8 cellular contexts compared by ENCODE assay signal in the genomic region with DNA sequence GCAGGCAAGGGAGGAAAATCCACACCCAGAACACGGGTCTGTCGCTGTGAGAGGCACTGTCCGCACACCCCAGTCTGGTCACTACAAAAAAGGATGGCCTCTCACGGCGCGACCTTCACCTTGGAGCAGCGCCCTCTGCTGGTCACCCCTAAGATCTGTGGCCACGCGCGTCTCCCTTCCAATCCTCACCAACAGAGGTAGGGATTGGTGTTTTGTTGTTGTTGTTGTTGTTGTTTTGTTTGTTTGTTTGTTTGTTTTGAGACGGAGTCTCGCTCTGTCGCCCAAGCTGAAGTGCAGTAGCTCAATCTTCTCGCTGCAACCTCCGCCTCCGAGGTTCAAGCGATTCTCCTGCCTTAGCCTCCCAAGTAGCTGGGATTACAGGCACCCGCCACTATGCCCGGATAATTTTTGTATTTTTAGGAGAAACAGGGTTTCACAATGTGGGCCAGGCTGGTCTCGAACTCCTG. TPM values are rescaled to one million over a fixed set of nuclear protein-coding genes. Genes with fewer than 3 reads are reported as not detected.
DNase-seq lines count a peak whose midpoint lies in the region; ATAC-seq and TF ChIP-seq lines count a peak whose summit lies in the region.

No MANE protein-coding gene starts in this region.

- POLR2A ChIA-PET in CD8-positive, alpha-beta T cell (lab: Charles Lee), result no interaction called here

- peak; percentile 77 for TF ChIP-seq CTCF in CD8-positive, alpha-beta T cell (IDR thresholded peaks at IDR 0.05)
- TF ChIP-seq CTCF in spleen (IDR thresholded peaks at IDR 0.05 in 8 of 11, conservative IDR thresholded peaks at IDR 0.05 in 3 of 11) (peak; percentile 48 to 79 (median 71)), ovary (IDR thresholded peaks at IDR 0.05) (peak in 1 of 3 donors; percentile 15)

- peak in 6 of 7 experiments; percentile 45 to 73 (median 56) for DNase-seq in CD8-positive, alpha-beta T cell
- DNase-seq in SHP77 treated with DMSO at 0.1 percent for 48 hours (lab: John Stamatoyannopoulos, UW) (peak; percentile 29), left cardiac atrium (peak; percentile 50), spleen (peak; percentile 87), ovary (no peak)
- DNase-seq in activated naive CD4-positive, alpha-beta T cell treated with Interleukin-2 at 50 U/mL for 16 hours, result peak; percentile 70

- peak overlapping the region; percentile 50 for H3K4me3 Mint-ChIP-seq in CD8-positive, alpha-beta T cell

- H3K9me3 Mint-ChIP-seq in CD8-positive, alpha-beta T cell, result no peaks in the 10 kb centered on the region

- H3K4me1 ChIP-seq in CD8-positive, alpha-beta T cell (ENCODE audit: insufficient read depth, low read length), result no peaks in the 10 kb centered on the region
- H3K4me1 ChIP-seq in spleen (peaks cover 0 to 6% (median 5%) of the 10 kb centered on the region in 6 donors), ovary (ENCODE audit: insufficient read depth) (no peaks in the 10 kb centered on the region)

- peaks cover 7% of the 10 kb centered on the region for H3K4me1 Mint-ChIP-seq in CD8-positive, alpha-beta T cell (ENCODE audit: low read depth)

- H3K27me3 ChIP-seq in CD8-positive, alpha-beta T cell (ENCODE audit: insufficient read depth, low read length), result no peaks in the 10 kb centered on the region
- H3K27me3 ChIP-seq in spleen (replicated peaks in 1 of 7), result no peaks in the 10 kb centered on the region
- no peaks in the 10 kb centered on the region for H3K27me3 ChIP-seq in ovary

- intact Hi-C loops in CD8-positive, alpha-beta T cell (cut with DNase I, micrococcal nuclease), result loop anchor here in 1 of 2 experiments (1.0 to 2.0 kb wide), 2 partner anchors 9 to 16 kb away; no protein-coding TSS in a partner anchor
- intact Hi-C loops in left cardiac atrium (cut with DNase I), result no loop called here
- intact Hi-C loops in spleen (cut with DNase I; ENCODE audit: low total_unique reads), result no loop called here
- intact Hi-C loops in ovary (cut with DNase I), result no loop called here

- CTCF ChIA-PET in CD8-positive, alpha-beta T cell (lab: Charles Lee), result interaction anchor here (0.6 to 2.4 kb wide), 13 partner anchors 8 to 1538 kb away, joined by 3 to 9 read pairs (median 4); no protein-coding TSS in a partner anchor

- H3K27ac ChIP-seq in CD8-positive, alpha-beta T cell (ENCODE audit: low read depth, low read length), result no peak overlapping the region
- H3K27ac ChIP-seq in spleen, result no peak overlapping the region
- H3K27ac ChIP-seq in ovary, result no peak overlapping the region

- no peak overlapping the region for H3K27ac Mint-ChIP-seq in CD8-positive, alpha-beta T cell

- no peaks in the 10 kb centered on the region for H3K27me3 Mint-ChIP-seq in CD8-positive, alpha-beta T cell (ENCODE audit: low read depth)

- peak overlapping the region; percentile 31 for H3K4me3 ChIP-seq in CD8-positive, alpha-beta T cell (ENCODE audit: low read depth, low read length)
- H3K4me3 ChIP-seq in spleen (peak overlapping the region in 2 of 8 donors; percentile 18 to 56), ovary (no peak overlapping the region)

- WGBS in spleen, 5 donors, result 39 to 44% (median 42%) methylated on average over 20 of the region's 20 CpGs
- 47 to 53% (median 49%) methylated on average over 20 of the region's 20 CpGs for WGBS in ovary, 3 donors

- ATAC-seq in CD8-positive, alpha-beta T cell, result peak; percentile 57
- peak; percentile 46 for ATAC-seq in HG02610 (IDR thresholded peaks at IDR 0.05; ENCODE audit: unreplicated experiment)
- ATAC-seq in left cardiac atrium, result peak in 1 of 2 donors; percentile 75
- ATAC-seq in HG03095 (IDR thresholded peaks at IDR 0.05; ENCODE audit: unreplicated experiment), result no peak

- no peaks in the 10 kb centered on the region for H3K36me3 Mint-ChIP-seq in CD8-positive, alpha-beta T cell

- no peak for TF ChIP-seq EP300 in ovary (IDR thresholded peaks at IDR 0.05)

- H3K9me3 ChIP-seq in CD8-positive, alpha-beta T cell (ENCODE audit: low read length), result no peaks in the 10 kb centered on the region
- H3K9me3 ChIP-seq in spleen (no peaks in the 10 kb centered on the region), ovary (no peaks in the 10 kb centered on the region)

- no peak for TF ChIP-seq POLR2A in spleen (IDR thresholded peaks at IDR 0.05)
- TF ChIP-seq POLR2A in ovary (IDR thresholded peaks at IDR 0.05), result no peak

- no peaks in the 10 kb centered on the region for H3K36me3 ChIP-seq in CD8-positive, alpha-beta T cell (ENCODE audit: insufficient read depth, low read length)
- H3K36me3 ChIP-seq in spleen (no peaks in the 10 kb centered on the region), ovary (no peaks in the 10 kb centered on the region)

RNA-seq across cellular contexts. Expression of gene C17orf58, which starts 15.0 kb away (rescaled TPM):
- total RNA-seq in CD8-positive, alpha-beta T cell, result under 1 TPM; 0.19 to 0.30 TPM
- total RNA-seq in left cardiac atrium (10 to 100 TPM in 1 of 2 donors, 1 to 10 TPM in 1; 8.2 to 14.2 TPM), spleen (1 to 10 TPM; 2.5 to 9.3 (median 6.5) TPM), ovary (10 to 100 TPM in 1 of 7 donors, 1 to 10 TPM in 6; 4.2 to 12.2 (median 6.5) TPM)
- polyA plus RNA-seq in spleen (1 to 10 TPM; 4.7 to 8.2 (median 6.7) TPM), ovary (10 to 100 TPM in 1 of 2 donors, 1 to 10 TPM in 1; 6.7 to 16.2 TPM)

RNA-seq across cellular contexts. Expression of gene KPNA2, which starts 24.3 kb away (rescaled TPM):
- 100 to 1,000 TPM; 111 to 121 TPM for total RNA-seq in CD8-positive, alpha-beta T cell
- total RNA-seq in left cardiac atrium, result 10 to 100 TPM; 21.8 to 40.2 TPM
- total RNA-seq in spleen, result 10 to 100 TPM; 22.1 to 49.2 (median 38.5) TPM
- polyA plus RNA-seq in spleen, result 10 to 100 TPM; 12.4 to 32.5 (median 31.4) TPM
- 10 to 100 TPM in 6 of 7 donors, 1 to 10 TPM in 1; 4.3 to 18.0 (median 12.1) TPM for total RNA-seq in ovary
- 10 to 100 TPM in 1 of 2 donors, 1 to 10 TPM in 1; 6.0 to 24.3 TPM for polyA plus RNA-seq in ovary

Comparison
In these comparisons a context has a peak if more than half of its experiments do, and no peak if none do; other contexts are left out.
1. DNase-seq: peak in CD8-positive, alpha-beta T cell (6 of 7), SHP77 treated with DMSO at 0.1 percent for 48 hours (single experiment), activated naive CD4-positive, alpha-beta T cell treated with Interleukin-2 at 50 U/mL for 16 hours (single experiment), left cardiac atrium (single experiment) and spleen (single experiment); none in ovary (0 of 5).